2 cellular contexts compared by ENCODE assay signal in genomic region chr4:118586357-118586790, GRCh38.
A peak's percentile ranks its signal among the peaks of the same experiment; 100 is the strongest.
TF ChIP-seq lines count a peak whose summit lies in the region.

No MANE protein-coding gene starts in this region.

TF ChIP-seq in H1, 55 proteins besides CTCF, POLR2A, EP300 and RAD21:
- TF ChIP-seq CBX8 (IDR thresholded peaks at IDR 0.05; ENCODE audit: borderline replicate concordance, low read depth, low read length), result no peak
- no peak for TF ChIP-seq TAF1 (IDR thresholded peaks at IDR 0.05; ENCODE audit: low read depth, low read length)
- TF ChIP-seq TBP (IDR thresholded peaks at IDR 0.05; ENCODE audit: low read depth, low read length), result no peak
- no peak for TF ChIP-seq POLR2AphosphoS5 (IDR thresholded peaks at IDR 0.05; ENCODE audit: low read depth, low read length)
- TF ChIP-seq BCL11A (IDR thresholded peaks at IDR 0.05; ENCODE audit: low read depth in 2 of 2, low read length in 2 of 2), result no peak
- TF ChIP-seq CHD7 (IDR thresholded peaks at IDR 0.05; ENCODE audit: insufficient replicate concordance, low read length), result no peak

TF ChIP-seq in liver, 16 proteins besides CTCF, POLR2A, EP300 and RAD21:
- TF ChIP-seq SP1 (IDR thresholded peaks at IDR 0.05) (peak; percentile 97), FOXA2 (IDR thresholded peaks at IDR 0.05) (peak; percentile 18), EGR1 (IDR thresholded peaks at IDR 0.05; ENCODE audit: low read depth in 2 of 2) (peak; percentile 59 to 68), TAF1 (conservative IDR thresholded peaks at IDR 0.05) (peak; percentile 55), MAX (IDR thresholded peaks at IDR 0.05) (peak; percentile 99), YY1 (IDR thresholded peaks at IDR 0.05) (peak; percentile 80), HNF4G (IDR thresholded peaks at IDR 0.05) (peak; percentile 46), GABPA (IDR thresholded peaks at IDR 0.05 in 1 of 2, conservative IDR thresholded peaks at IDR 0.05 in 1 of 2) (peak in 1 of 2 donors; percentile 25), NR2F2 (IDR thresholded peaks at IDR 0.05) (peak; percentile 36), ZBTB33 (IDR thresholded peaks at IDR 0.05) (peak; percentile 43), JUND (IDR thresholded peaks at IDR 0.05) (peak; percentile 32 to 52), FOXA1 (IDR thresholded peaks at IDR 0.05) (no peak), RXRA (IDR thresholded peaks at IDR 0.05) (peak; percentile 96 to 98), HNF4A (conservative IDR thresholded peaks at IDR 0.05) (peak; percentile 89 to 90)
- TF ChIP-seq, protein P1, sequence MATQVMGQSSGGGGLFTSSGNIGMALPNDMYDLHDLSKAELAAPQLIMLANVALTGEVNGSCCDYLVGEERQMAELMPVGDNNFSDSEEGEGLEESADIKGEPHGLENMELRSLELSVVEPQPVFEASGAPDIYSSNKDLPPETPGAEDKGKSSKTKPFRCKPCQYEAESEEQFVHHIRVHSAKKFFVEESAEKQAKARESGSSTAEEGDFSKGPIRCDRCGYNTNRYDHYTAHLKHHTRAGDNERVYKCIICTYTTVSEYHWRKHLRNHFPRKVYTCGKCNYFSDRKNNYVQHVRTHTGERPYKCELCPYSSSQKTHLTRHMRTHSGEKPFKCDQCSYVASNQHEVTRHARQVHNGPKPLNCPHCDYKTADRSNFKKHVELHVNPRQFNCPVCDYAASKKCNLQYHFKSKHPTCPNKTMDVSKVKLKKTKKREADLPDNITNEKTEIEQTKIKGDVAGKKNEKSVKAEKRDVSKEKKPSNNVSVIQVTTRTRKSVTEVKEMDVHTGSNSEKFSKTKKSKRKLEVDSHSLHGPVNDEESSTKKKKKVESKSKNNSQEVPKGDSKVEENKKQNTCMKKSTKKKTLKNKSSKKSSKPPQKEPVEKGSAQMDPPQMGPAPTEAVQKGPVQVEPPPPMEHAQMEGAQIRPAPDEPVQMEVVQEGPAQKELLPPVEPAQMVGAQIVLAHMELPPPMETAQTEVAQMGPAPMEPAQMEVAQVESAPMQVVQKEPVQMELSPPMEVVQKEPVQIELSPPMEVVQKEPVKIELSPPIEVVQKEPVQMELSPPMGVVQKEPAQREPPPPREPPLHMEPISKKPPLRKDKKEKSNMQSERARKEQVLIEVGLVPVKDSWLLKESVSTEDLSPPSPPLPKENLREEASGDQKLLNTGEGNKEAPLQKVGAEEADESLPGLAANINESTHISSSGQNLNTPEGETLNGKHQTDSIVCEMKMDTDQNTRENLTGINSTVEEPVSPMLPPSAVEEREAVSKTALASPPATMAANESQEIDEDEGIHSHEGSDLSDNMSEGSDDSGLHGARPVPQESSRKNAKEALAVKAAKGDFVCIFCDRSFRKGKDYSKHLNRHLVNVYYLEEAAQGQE (IDR thresholded peaks at IDR 0.05), result peak; percentile 54
- TF ChIP-seq, protein P2, sequence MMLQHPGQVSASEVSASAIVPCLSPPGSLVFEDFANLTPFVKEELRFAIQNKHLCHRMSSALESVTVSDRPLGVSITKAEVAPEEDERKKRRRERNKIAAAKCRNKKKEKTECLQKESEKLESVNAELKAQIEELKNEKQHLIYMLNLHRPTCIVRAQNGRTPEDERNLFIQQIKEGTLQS (IDR thresholded peaks at IDR 0.05), result peak; percentile 38
